ENCODE assay signal across 8 cellular contexts in the genomic region with DNA sequence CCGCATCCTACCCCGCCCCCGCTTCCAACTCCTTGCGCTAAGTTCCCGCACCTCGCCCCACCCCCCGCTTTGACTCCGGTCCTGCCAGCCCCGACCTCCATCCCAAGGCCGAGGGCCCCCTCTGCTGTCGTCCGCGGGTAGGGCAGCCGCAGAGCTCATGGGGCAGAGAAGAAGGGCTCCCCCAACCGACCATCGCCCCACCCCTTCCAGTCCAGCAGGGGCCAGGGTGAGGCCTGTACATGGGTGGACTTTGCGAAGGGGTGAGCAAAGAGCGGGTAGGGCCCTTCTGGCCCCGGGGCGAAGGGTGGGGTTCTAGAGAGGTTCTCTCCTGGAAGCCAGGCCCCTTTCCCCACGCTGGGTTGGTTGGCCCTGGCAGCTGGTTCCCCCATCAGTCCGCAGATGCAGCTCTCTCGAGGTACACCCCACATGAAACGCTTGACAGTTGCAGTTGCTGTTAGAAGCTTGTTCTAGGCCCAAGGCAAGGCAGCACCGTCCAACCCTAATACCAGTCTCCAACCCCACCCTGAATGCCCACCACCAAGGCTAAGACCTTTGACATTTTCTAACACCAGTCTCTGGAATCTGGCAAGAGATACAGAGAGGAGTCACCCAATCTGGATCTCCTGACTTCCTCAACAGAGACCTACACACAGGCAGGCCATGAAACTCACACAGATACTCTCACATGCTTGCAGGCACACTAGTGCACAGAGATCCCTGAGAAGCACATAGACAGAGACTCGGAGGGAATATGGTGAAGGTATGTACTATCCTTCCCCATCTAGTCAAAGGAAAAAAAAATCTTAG. TPM values are rescaled to one million over a fixed set of nuclear protein-coding genes. Genes with fewer than 3 reads are reported as not detected.
DNase-seq lines count a peak whose midpoint lies in the region; ATAC-seq and TF ChIP-seq lines count a peak whose summit lies in the region.

No MANE protein-coding gene starts in this region.

- intact Hi-C loops in A673 (cut with micrococcal nuclease; ENCODE audit: unreplicated experiment): loop anchor here (5.0 to 10.0 kb wide), 3 partner anchors 127 to 395 kb away; no protein-coding TSS in a partner anchor

- peak overlapping the region; percentile 95 for H3K4me3 Mint-ChIP-seq in memory B cell

- H3K27ac Mint-ChIP-seq in memory B cell: peak overlapping the region; percentile 97

- peaks cover 2% of the 10 kb centered on the region for H3K27me3 Mint-ChIP-seq in memory B cell

- peak; percentile 57 for ATAC-seq in GM18909 (IDR thresholded peaks at IDR 0.05; ENCODE audit: poor library complexity, unreplicated experiment)
- peak; percentile 61 for ATAC-seq in memory B cell (ENCODE audit: low read depth)

- peak; percentile 93 for DNase-seq in A673 (ENCODE audit: low spot score)
- peak; percentile 96 for DNase-seq in HPDE6-E6E7 (ENCODE audit: extremely low spot score)
- DNase-seq in NCI-H82 (lab: John Stamatoyannopoulos, UW): peak; percentile 94
- DNase-seq in activated CD8-positive, alpha-beta memory T cell treated with anti-CD3 and anti-CD28 coated beads for 24 hours: peak; percentile 100
- peak; percentile 92 for DNase-seq in effector CD8-positive, alpha-beta T cell (lab: John Stamatoyannopoulos, UW)
- DNase-seq in memory B cell (ENCODE audit: low spot score in 2 of 2): peak; percentile 98 to 100
- peak; percentile 94 to 98 (median 94) for DNase-seq in stimulated activated CD4-positive, alpha-beta T cell treated with anti-CD3 and anti-CD28 coated beads, TNF-alpha, amount 100 ng/mL, for 4 hours (ENCODE audit: low read depth in 3 of 3)

- peak; percentile 94 for TF ChIP-seq CTCF in A673 (conservative IDR thresholded peaks at IDR 0.05; ENCODE audit: low read depth, low read length)

- CTCF ChIA-PET in A673 (lab: Charles Lee): interaction anchor here (0.5 to 2.1 kb wide), 34 partner anchors 10 to 727 kb away, joined by 3 to 23 read pairs (median 5); a partner anchor contains a TSS

- no peaks in the 10 kb centered on the region for H3K36me3 Mint-ChIP-seq in memory B cell

- H3K4me3 ChIP-seq in A673 (ENCODE audit: low read depth, low read length, poor library complexity, severe bottlenecking): peak overlapping the region; percentile 56

- no TSS peak for BruUV-seq in A673 (replicated peaks; lab: Mats Ljungman, UMichigan)

- no peaks in the 10 kb centered on the region for H3K27me3 ChIP-seq in A673 (replicated peaks; ENCODE audit: insufficient read depth, low read depth, low read length, poor library complexity)

- H3K9me3 ChIP-seq in A673 (ENCODE audit: low read depth, low read length, poor library complexity, severe bottlenecking): no peaks in the 10 kb centered on the region

- no peaks in the 10 kb centered on the region for H3K36me3 ChIP-seq in A673 (ENCODE audit: insufficient read depth, low read length, poor library complexity, severe bottlenecking)

- POLR2A ChIA-PET in A673 (lab: Charles Lee; ENCODE audit: low non-redundant PET): interaction anchor here (0.6 kb wide), 1 partner anchor 86 kb away, joined by 4 read pairs; a partner anchor contains a TSS

- no peaks in the 10 kb centered on the region for H3K9me3 Mint-ChIP-seq in memory B cell

- peak overlapping the region; percentile 18 for H3K27ac ChIP-seq in A673 (ENCODE audit: low read depth, low read length, poor library complexity, severe bottlenecking)

- H3K4me1 Mint-ChIP-seq in memory B cell: peaks cover 24% of the 10 kb centered on the region

- H3K4me1 ChIP-seq in A673 (ENCODE audit: insufficient read depth, low read length, poor library complexity, severe bottlenecking): peaks cover 9% of the 10 kb centered on the region

RNA-seq across cellular contexts. Expression of a gene that starts 25.3 kb away (rescaled TPM):
- 5.9 and 8.6 TPM in 2 replicates for total RNA-seq in A673 (2021)

RNA-seq across cellular contexts. Expression of a gene that starts 26.4 kb away (rescaled TPM):
- total RNA-seq in A673 (2021): 0.58 and 0.85 TPM in 2 replicates

Comparison
In these comparisons a context has a peak if more than half of its experiments do, and no peak if none do; other contexts are left out.
1. Peak in every context shown above with its lines: DNase-seq, ATAC-seq, H3K4me3 ChIP-seq and H3K27ac ChIP-seq.